In genomic region chr2:85308201-85308600, GRCh38 we compare ENCODE assay signal across 1 cellular context.
TF ChIP-seq lines count a peak whose summit lies in the region.

No MANE protein-coding gene starts in this region.

TF ChIP-seq in HepG2, 621 proteins besides CTCF, POLR2A, EP300 and RAD21 (continued from another document):
- no peak for TF ChIP-seq ZNF770 (CRISPR knock-in tag; IDR thresholded peaks at IDR 0.05)
- TF ChIP-seq YY1 (IDR thresholded peaks at IDR 0.05; ENCODE audit: insufficient read depth, insufficient replicate concordance, low read depth, low read length), result no peak
- 0 out of 2 replicates have a peak, but pooled peaks have one; percentile 42 for TF ChIP-seq ZNF512 (CRISPR knock-in tag; IDR thresholded peaks at IDR 0.05)
- no peak for TF ChIP-seq ZC3H13 (CRISPR knock-in tag; IDR thresholded peaks at IDR 0.05)
- TF ChIP-seq ZBTB25 (CRISPR knock-in tag; IDR thresholded peaks at IDR 0.05), result no peak
- peak; percentile 97 for TF ChIP-seq HNRNPK (IDR thresholded peaks at IDR 0.05; ENCODE audit: low read depth, low read length, poor library complexity, severe bottlenecking)
TF ChIP-seq in HepG2: peak in this region for 6.
